ENCODE assay signal across 8 cellular contexts in the genomic region with DNA sequence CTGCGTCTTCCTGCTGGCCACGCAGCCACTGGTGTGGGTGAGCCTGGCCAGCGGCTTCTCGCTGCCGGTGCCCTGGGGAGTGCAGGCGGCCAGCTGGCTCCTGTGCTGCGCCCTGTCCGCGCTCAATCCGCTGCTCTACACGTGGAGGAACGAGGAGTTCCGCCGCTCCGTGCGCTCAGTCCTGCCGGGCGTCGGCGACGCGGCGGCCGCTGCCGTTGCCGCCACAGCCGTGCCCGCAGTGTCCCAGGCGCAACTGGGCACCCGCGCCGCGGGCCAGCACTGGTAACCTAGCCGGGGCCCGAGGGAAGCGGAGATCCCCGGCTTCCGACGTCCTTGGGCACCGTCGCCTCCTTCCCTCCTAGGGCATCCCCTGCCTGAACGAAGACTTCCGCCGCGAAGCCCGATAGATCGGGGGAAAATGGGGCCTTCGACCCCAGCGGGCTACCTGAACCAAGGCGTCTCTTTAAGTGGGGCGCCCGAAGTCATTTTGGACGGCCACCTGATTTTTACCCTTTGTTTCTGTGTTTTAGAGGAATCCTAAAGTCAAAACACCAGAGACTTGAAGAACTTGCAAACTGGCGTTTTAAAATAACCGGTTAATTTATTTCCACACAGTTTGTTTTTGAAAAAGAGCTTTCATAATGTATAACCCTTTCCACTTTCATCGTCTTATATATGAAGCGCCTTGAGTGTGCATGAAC. TPM values are rescaled to one million over a fixed set of nuclear protein-coding genes. Genes with fewer than 3 reads are reported as not detected.
DNase-seq lines count a peak whose midpoint lies in the region; TF ChIP-seq lines count a peak whose summit lies in the region.

No MANE protein-coding gene starts in this region.

- H3K9me3 Mint-ChIP-seq in T-helper 1 cell treated with Interleukin-12 subunit alpha and Interleukin-12 subunit beta and Interleukin-4 antibody, amounts not matched to agents 30 μg/mL and 1 μg/mL, for 36 hours: no peaks in the 10 kb centered on the region
- no peaks in the 10 kb centered on the region for H3K9me3 Mint-ChIP-seq in osteocyte (ENCODE audit: unreplicated experiment)

- peak overlapping the region; percentile 60 for H3K4me3 Mint-ChIP-seq in T-helper 1 cell treated with Interleukin-12 subunit alpha and Interleukin-12 subunit beta and Interleukin-4 antibody, amounts not matched to agents 30 μg/mL and 1 μg/mL, for 36 hours
- peak overlapping the region; percentile 67 for H3K4me3 Mint-ChIP-seq in osteocyte (ENCODE audit: unreplicated experiment)

- peaks cover 3% of the 10 kb centered on the region for H3K4me1 Mint-ChIP-seq in T-helper 1 cell treated with Interleukin-12 subunit alpha and Interleukin-12 subunit beta and Interleukin-4 antibody, amounts not matched to agents 30 μg/mL and 1 μg/mL, for 36 hours (ENCODE audit: low read depth)
- peaks cover 11% of the 10 kb centered on the region for H3K4me1 Mint-ChIP-seq in osteocyte (ENCODE audit: unreplicated experiment)

- H3K27ac Mint-ChIP-seq in T-helper 1 cell treated with Interleukin-12 subunit alpha and Interleukin-12 subunit beta and Interleukin-4 antibody, amounts not matched to agents 30 μg/mL and 1 μg/mL, for 36 hours: no peak overlapping the region
- no peak overlapping the region for H3K27ac Mint-ChIP-seq in osteocyte (ENCODE audit: unreplicated experiment)

- no peak for TF ChIP-seq CTCF in osteocyte (IDR thresholded peaks at IDR 0.05)

- H3K27me3 Mint-ChIP-seq in T-helper 1 cell treated with Interleukin-12 subunit alpha and Interleukin-12 subunit beta and Interleukin-4 antibody, amounts not matched to agents 30 μg/mL and 1 μg/mL, for 36 hours (ENCODE audit: low read depth): peaks cover 79% of the 10 kb centered on the region
- H3K27me3 Mint-ChIP-seq in osteocyte (ENCODE audit: unreplicated experiment): peaks cover 76% of the 10 kb centered on the region

- peak; percentile 76 for DNase-seq in NCI-H748 (lab: John Stamatoyannopoulos, UW; ENCODE audit: unreplicated experiment)
- DNase-seq in NCI-H748 treated with DMSO at 0.1 percent for 48 hours (lab: John Stamatoyannopoulos, UW): no peak
- peak; percentile 13 for DNase-seq in fibroblast of gingiva (ENCODE audit: low read depth)
- DNase-seq in osteocyte (ENCODE audit: extremely low spot score, unreplicated experiment): no peak
- DNase-seq in COLO829 (ENCODE audit: low spot score): no peak
- DNase-seq in central memory CD4-positive, alpha-beta T cell: no peak
- no peak for DNase-seq in SKM-1 (lab: John Stamatoyannopoulos, UW; ENCODE audit: unreplicated experiment)

- peaks cover 2% of the 10 kb centered on the region for H3K36me3 Mint-ChIP-seq in T-helper 1 cell treated with Interleukin-12 subunit alpha and Interleukin-12 subunit beta and Interleukin-4 antibody, amounts not matched to agents 30 μg/mL and 1 μg/mL, for 36 hours (ENCODE audit: low read depth)
- H3K36me3 Mint-ChIP-seq in osteocyte (ENCODE audit: unreplicated experiment): no peaks in the 10 kb centered on the region

RNA-seq across cellular contexts. Expression of a gene that starts 2.0 kb away (rescaled TPM):
- not detected in 2 replicates for total RNA-seq in osteocyte

Comparison
In these comparisons a context has a peak if more than half of its experiments do, and no peak if none do; other contexts are left out.
1. DNase-seq: peak in NCI-H748 (single experiment) and fibroblast of gingiva (single experiment); none in NCI-H748 treated with DMSO at 0.1 percent for 48 hours (single experiment), osteocyte (single experiment), COLO829 (single experiment), central memory CD4-positive, alpha-beta T cell (single experiment) and SKM-1 (single experiment).